12 cellular contexts compared by ENCODE assay signal in the genomic region with DNA sequence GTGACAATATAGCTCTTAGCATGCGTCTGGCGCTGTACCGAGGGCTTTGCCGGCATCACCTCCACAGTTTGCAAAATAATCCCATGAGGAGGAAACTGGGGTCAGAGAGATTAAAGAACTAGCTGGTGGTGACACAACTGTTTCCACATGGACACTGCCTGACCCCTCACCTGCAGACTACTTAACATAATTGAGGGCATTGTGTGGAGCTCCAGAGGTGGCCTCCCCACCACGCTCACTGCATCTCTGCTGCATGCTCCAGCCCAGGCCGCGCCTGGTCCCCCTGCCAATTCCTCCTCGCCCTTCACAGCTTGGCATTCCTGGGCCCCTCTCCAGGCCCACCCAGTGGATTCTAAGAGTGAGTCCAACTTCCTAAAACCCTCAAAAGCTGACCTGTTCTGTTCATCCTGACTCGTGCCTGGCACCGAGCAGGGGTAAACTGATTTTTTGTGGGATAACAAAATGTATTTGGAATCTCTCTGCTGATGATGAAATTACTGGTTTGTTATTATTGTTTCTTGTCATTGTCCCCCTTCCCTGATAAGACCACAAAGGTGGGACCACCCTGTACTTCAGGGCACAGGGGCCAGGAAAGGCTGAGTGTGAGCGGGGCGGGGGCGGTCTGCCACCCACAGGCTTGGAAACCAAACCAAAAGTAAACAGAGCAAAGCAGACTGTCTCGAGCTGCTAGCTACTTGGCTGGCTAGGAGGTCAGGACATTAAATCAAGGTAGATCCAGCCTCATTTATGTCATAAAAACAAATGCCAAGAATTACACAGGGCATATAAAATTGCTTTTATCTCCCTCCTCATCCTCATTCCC. TPM values are rescaled to one million over a fixed set of nuclear protein-coding genes. Genes with fewer than 3 reads are reported as not detected.
DNase-seq lines count a peak whose midpoint lies in the region; ATAC-seq and TF ChIP-seq lines count a peak whose summit lies in the region.
"Had no signal": no experiment of that assay in that cellular context is flagged by ENCODE, and none has a peak within 500 bp of the region (broad histone marks: within the 10 kb centered on the region; RNA-seq: fewer than 3 reads in every experiment).

No MANE protein-coding gene starts in this region.

- H3K4me1 Mint-ChIP-seq in activated naive CD8-positive, alpha-beta T cell treated with anti-CD3 and anti-CD28 coated beads, Interleukin-2, amount 50 U/mL, for 24 hours = peaks cover 10% of the 10 kb centered on the region

- no peak overlapping the region for H3K4me2 ChIP-seq in hepatocyte

- WGBS in hepatocyte (ENCODE audit: low lambda C conversion rate, missing lambda C conversion rate) = 67% methylated on average over 14 of the region's 14 CpGs

- no peaks in the 10 kb centered on the region for H3K9me3 ChIP-seq in hepatocyte (ENCODE audit: low read depth)
- no peaks in the 10 kb centered on the region for H3K9me3 ChIP-seq in effector memory CD4-positive, alpha-beta T cell (ENCODE audit: control insufficient read depth, low read length)

- no peak overlapping the region for H2AFZ ChIP-seq in hepatocyte

- H3K36me3 Mint-ChIP-seq in activated naive CD8-positive, alpha-beta T cell treated with anti-CD3 and anti-CD28 coated beads, Interleukin-2, amount 50 U/mL, for 24 hours (ENCODE audit: low read depth) = peaks cover 5% of the 10 kb centered on the region

- TF ChIP-seq CTCF in LNCaP clone FGC (IDR thresholded peaks at IDR 0.05; ENCODE audit: control insufficient read depth, extremely low read depth, insufficient read depth) (no peak), hepatocyte (IDR thresholded peaks at IDR 0.05; ENCODE audit: poor library complexity) (no peak)

- H3K27ac Mint-ChIP-seq in activated naive CD8-positive, alpha-beta T cell treated with anti-CD3 and anti-CD28 coated beads, Interleukin-2, amount 50 U/mL, for 24 hours = peak overlapping the region; percentile 14
- H3K27ac Mint-ChIP-seq: activated CD4-positive, alpha-beta memory T cell treated with anti-CD3 and anti-CD28 coated beads for 36 hours had no signal

- peak; percentile 69 for DNase-seq in LNCaP clone FGC (ENCODE audit: low read depth)
- DNase-seq in activated naive CD8-positive, alpha-beta T cell treated with anti-CD3 and anti-CD28 coated beads, Interleukin-2, amount 50 U/mL, for 24 hours = no peak
- no peak for DNase-seq in hepatocyte (ENCODE audit: low spot score)
- DNase-seq in renal cortical epithelial cell (ENCODE audit: low read depth) = peak; percentile 25
- no peak for DNase-seq in effector memory CD4-positive, alpha-beta T cell
- DNase-seq: activated CD4-positive, alpha-beta memory T cell treated with anti-CD3 and anti-CD28 coated beads for 36 hours; effector CD4-positive, alpha-beta T cell; NCI-H2029 treated with DMSO at 0.1 percent for 48 hours had no signal

- no peaks in the 10 kb centered on the region for H3K9me2 ChIP-seq in hepatocyte (replicated peaks; ENCODE audit: insufficient read depth)

- peaks cover 27% of the 10 kb centered on the region for H3K4me1 ChIP-seq in hepatocyte (ENCODE audit: insufficient read depth)
- no peaks in the 10 kb centered on the region for H3K4me1 ChIP-seq in effector memory CD4-positive, alpha-beta T cell (ENCODE audit: control insufficient read depth, insufficient read depth, low read length, poor library complexity, severe bottlenecking)

- peaks cover 29% of the 10 kb centered on the region for H3K79me2 ChIP-seq in hepatocyte

- H3K36me3 ChIP-seq in hepatocyte (replicated peaks; ENCODE audit: insufficient read depth, low read depth) = no peaks in the 10 kb centered on the region
- H3K36me3 ChIP-seq in effector memory CD4-positive, alpha-beta T cell (ENCODE audit: control insufficient read depth, insufficient read depth, low read length) = peaks cover 9% of the 10 kb centered on the region

- no peaks in the 10 kb centered on the region for H3K27me3 Mint-ChIP-seq in activated naive CD8-positive, alpha-beta T cell treated with anti-CD3 and anti-CD28 coated beads, Interleukin-2, amount 50 U/mL, for 24 hours
- H3K27me3 Mint-ChIP-seq: activated CD4-positive, alpha-beta memory T cell treated with anti-CD3 and anti-CD28 coated beads for 36 hours had no signal

- no peaks in the 10 kb centered on the region for H3K27me3 ChIP-seq in hepatocyte
- no peaks in the 10 kb centered on the region for H3K27me3 ChIP-seq in effector memory CD4-positive, alpha-beta T cell (replicated peaks; ENCODE audit: control insufficient read depth, insufficient read depth, low read length, poor library complexity, severe bottlenecking)

- H4K20me1 ChIP-seq in hepatocyte (ENCODE audit: insufficient read depth, poor library complexity, severe bottlenecking) = no peaks in the 10 kb centered on the region

- peak overlapping the region; percentile 85 for H3K27ac ChIP-seq in hepatocyte
- H3K27ac ChIP-seq in effector memory CD4-positive, alpha-beta T cell (ENCODE audit: insufficient read depth, low read length, poor library complexity, severe bottlenecking) = no peak overlapping the region

- no peak overlapping the region for H3K4me3 Mint-ChIP-seq in activated naive CD8-positive, alpha-beta T cell treated with anti-CD3 and anti-CD28 coated beads, Interleukin-2, amount 50 U/mL, for 24 hours
- H3K4me3 Mint-ChIP-seq: activated CD4-positive, alpha-beta memory T cell treated with anti-CD3 and anti-CD28 coated beads for 36 hours had no signal

- no peaks in the 10 kb centered on the region for H3K9me3 Mint-ChIP-seq in activated naive CD8-positive, alpha-beta T cell treated with anti-CD3 and anti-CD28 coated beads, Interleukin-2, amount 50 U/mL, for 24 hours

- ATAC-seq in activated naive CD8-positive, alpha-beta T cell treated with anti-CD3 and anti-CD28 coated beads, Interleukin-2, amount 50 U/mL, for 24 hours = no peak
- ATAC-seq in GM21737 (IDR thresholded peaks at IDR 0.05; ENCODE audit: unreplicated experiment) (no peak), HG02798 (IDR thresholded peaks at IDR 0.05; ENCODE audit: poor library complexity, unreplicated experiment) (no peak), GM21786 (IDR thresholded peaks at IDR 0.05; ENCODE audit: unreplicated experiment) (no peak)
- ATAC-seq: activated naive CD4-positive, alpha-beta T cell treated with anti-CD3 and anti-CD28 coated beads, Interleukin-2, amount 50 U/mL, for 72 hours had no signal

- H3K4me3 ChIP-seq in LNCaP clone FGC (ENCODE audit: low read depth, low read length) (no peak overlapping the region), hepatocyte (no peak overlapping the region)
- no peak overlapping the region for H3K4me3 ChIP-seq in effector memory CD4-positive, alpha-beta T cell (ENCODE audit: insufficient read depth, low read depth, low read length, poor library complexity, severe bottlenecking)

RNA-seq across cellular contexts. Expression of a gene that starts 40.6 kb away (rescaled TPM):
- total RNA-seq in hepatocyte (48.2 and 61.3 TPM in 2 replicates), renal cortical epithelial cell (not detected in 2 replicates)
- 40.5 and 86.5 TPM in 2 replicates for polyA plus RNA-seq in hepatocyte
- total RNA-seq: activated CD4-positive, alpha-beta memory T cell treated with anti-CD3 and anti-CD28 coated beads for 36 hours; activated naive CD4-positive, alpha-beta T cell treated with anti-CD3 and anti-CD28 coated beads, Interleukin-2, amount 50 U/mL, for 72 hours had no signal

Comparison
In these comparisons a context has a peak if more than half of its experiments do, and no peak if none do; other contexts are left out.
1. DNase-seq: peak in LNCaP clone FGC (single experiment) and renal cortical epithelial cell (single experiment); none in activated naive CD8-positive, alpha-beta T cell treated with anti-CD3 and anti-CD28 coated beads, Interleukin-2, amount 50 U/mL, for 24 hours (single experiment), hepatocyte (single experiment) and effector memory CD4-positive, alpha-beta T cell (0 of 3).
2. RNA of a gene that starts 40.6 kb away (total RNA-seq): 48.2 to 61.3 TPM in hepatocyte; not detected in renal cortical epithelial cell; every median in the first group is over 10 times any median in the second.